ENCODE assay signal across 8 cellular contexts in genomic region chr3:50365080-50365841, GRCh38. TPM values are rescaled to one million over a fixed set of nuclear protein-coding genes. Genes with fewer than 3 reads are reported as not detected.
A peak's percentile ranks its signal among the peaks of the same experiment; 100 is the strongest.
DNase-seq lines count a peak whose midpoint lies in the region; ATAC-seq and TF ChIP-seq lines count a peak whose summit lies in the region.

No MANE protein-coding gene starts in this region.

- H3K4me3 ChIP-seq in mesenchymal stem cell (ENCODE audit: insufficient read depth in 1 of 2, low read depth in 1 of 2, low read length in 2 of 2): peak overlapping the region; percentile 53 to 73

- H3K4me2 ChIP-seq in mesenchymal stem cell (ENCODE audit: low read length, poor library complexity, severe bottlenecking): peak overlapping the region; percentile 83

- H3K36me3 Mint-ChIP-seq in activated CD8-positive, alpha-beta T cell treated with anti-CD3 and anti-CD28 coated beads for 36 hours (ENCODE audit: low read depth): no peaks in the 10 kb centered on the region

- TF ChIP-seq CTCF in activated CD8-positive, alpha-beta T cell treated with anti-CD3 and anti-CD28 coated beads for 36 hours (IDR thresholded peaks at IDR 0.05): no peak

- POLR2A ChIA-PET in activated CD8-positive, alpha-beta T cell treated with anti-CD3 and anti-CD28 coated beads for 36 hours (lab: Charles Lee): interaction anchor here (1.0 to 1.6 kb wide), 5 partner anchors 10 to 204 kb away, joined by 3 to 8 read pairs (median 3); partner anchors contain the start of genes CYB561D2, HEMK1 and NPRL2

- no peak overlapping the region for H2AK5ac ChIP-seq in mesenchymal stem cell (ENCODE audit: low read length, severe bottlenecking)

- H3K23ac ChIP-seq in mesenchymal stem cell (ENCODE audit: low read length in 2 of 2): no peak overlapping the region

- no peaks in the 10 kb centered on the region for H3K9me3 Mint-ChIP-seq in activated CD8-positive, alpha-beta T cell treated with anti-CD3 and anti-CD28 coated beads for 36 hours

- no peaks in the 10 kb centered on the region for H3K79me1 ChIP-seq in mesenchymal stem cell (replicated peaks; ENCODE audit: low read length, poor library complexity, severe bottlenecking)

- H3K4me3 Mint-ChIP-seq in activated CD8-positive, alpha-beta T cell treated with anti-CD3 and anti-CD28 coated beads for 36 hours: peak overlapping the region; percentile 74

- peaks cover 12% of the 10 kb centered on the region for H3K4me1 Mint-ChIP-seq in activated CD8-positive, alpha-beta T cell treated with anti-CD3 and anti-CD28 coated beads for 36 hours (ENCODE audit: low read depth)

- no peak overlapping the region for H4K91ac ChIP-seq in mesenchymal stem cell (ENCODE audit: low read length)

- H3K9ac ChIP-seq in mesenchymal stem cell (ENCODE audit: low read length): no peak overlapping the region

- H3K36me3 ChIP-seq in mesenchymal stem cell (ENCODE audit: control insufficient read depth in 1 of 2, insufficient read depth in 2 of 2, low read depth in 1 of 2, low read length in 2 of 2): no peaks in the 10 kb centered on the region

- peak overlapping the region; percentile 47 for H4K8ac ChIP-seq in mesenchymal stem cell (ENCODE audit: low read length)

- H3K4ac ChIP-seq in mesenchymal stem cell (ENCODE audit: low read depth in 1 of 2, low read length in 2 of 2): no peak overlapping the region

- intact Hi-C loops in activated CD8-positive, alpha-beta T cell treated with anti-CD3 and anti-CD28 coated beads for 36 hours (cut with micrococcal nuclease): no loop called here

- H3K27ac Mint-ChIP-seq in activated CD8-positive, alpha-beta T cell treated with anti-CD3 and anti-CD28 coated beads for 36 hours: peak overlapping the region; percentile 78

- CTCF ChIA-PET in activated CD8-positive, alpha-beta T cell treated with anti-CD3 and anti-CD28 coated beads for 36 hours (lab: Charles Lee): interaction anchor here (0.8 to 1.8 kb wide), 7 partner anchors 12 to 185 kb away, joined by 3 to 7 read pairs (median 3); no protein-coding TSS in a partner anchor

- peak overlapping the region in 1 of 2 experiments; percentile 25 for H3K18ac ChIP-seq in mesenchymal stem cell (ENCODE audit: low read depth in 1 of 2, low read length in 2 of 2)

- no peak overlapping the region for H2BK5ac ChIP-seq in mesenchymal stem cell (ENCODE audit: low read depth, low read length, poor library complexity, severe bottlenecking)

- H2BK15ac ChIP-seq in mesenchymal stem cell (ENCODE audit: low read depth, poor library complexity, severe bottlenecking): peak overlapping the region; percentile 6

- no peak overlapping the region for H2BK120ac ChIP-seq in mesenchymal stem cell (ENCODE audit: low read depth, low read length)

- H3K27me3 Mint-ChIP-seq in activated CD8-positive, alpha-beta T cell treated with anti-CD3 and anti-CD28 coated beads for 36 hours: no peaks in the 10 kb centered on the region

- H2AFZ ChIP-seq in mesenchymal stem cell (ENCODE audit: low read depth, low read length): peak overlapping the region; percentile 48

- no peak overlapping the region for H2BK12ac ChIP-seq in mesenchymal stem cell (ENCODE audit: low read length in 2 of 2)

- 4% methylated on average over 31 of the region's 53 CpGs for WGBS in mesenchymal stem cell

- peak; percentile 88 for ATAC-seq in GM18498 (IDR thresholded peaks at IDR 0.05; ENCODE audit: unreplicated experiment)
- peak; percentile 92 for ATAC-seq in HG02678 (IDR thresholded peaks at IDR 0.05; ENCODE audit: unreplicated experiment)
- ATAC-seq in activated CD8-positive, alpha-beta T cell treated with anti-CD3 and anti-CD28 coated beads for 36 hours: peak; percentile 98

- peak overlapping the region in 1 of 2 experiments; percentile 37 for H3K14ac ChIP-seq in mesenchymal stem cell (ENCODE audit: low read length in 2 of 2)

- H3K4me1 ChIP-seq in mesenchymal stem cell (ENCODE audit: control insufficient read depth, insufficient read depth, low read depth, low read length): peaks cover 13% of the 10 kb centered on the region

- DNase-seq in NCI-H2081 treated with DMSO at 0.1 percent for 48 hours (lab: John Stamatoyannopoulos, UW) (peak; percentile 21), mesenchymal stem cell (peak; percentile 66), NCI-H2196 treated with DMSO at 0.1 percent for 48 hours (lab: John Stamatoyannopoulos, UW; ENCODE audit: unreplicated experiment) (no peak)
- DNase-seq in activated CD8-positive, alpha-beta T cell treated with anti-CD3 and anti-CD28 coated beads for 36 hours: peak; percentile 97
- peak; percentile 92 for DNase-seq in effector CD8-positive, alpha-beta T cell (lab: John Stamatoyannopoulos, UW)
- peak; percentile 88 for DNase-seq in stimulated activated CD8-positive, alpha-beta memory T cell treated with anti-CD3 and anti-CD28 coated beads, Interleukin-15, amount 100 ng/mL, for 1 hour (ENCODE audit: low read depth)

- H3K27ac ChIP-seq in mesenchymal stem cell (ENCODE audit: low read length, poor library complexity, severe bottlenecking): no peak overlapping the region

- H3K9me3 ChIP-seq in mesenchymal stem cell (ENCODE audit: control insufficient read depth, low read length): no peaks in the 10 kb centered on the region

- peaks cover 6 to 45% of the 10 kb centered on the region in 2 experiments for H3K27me3 ChIP-seq in mesenchymal stem cell (ENCODE audit: control insufficient read depth in 1 of 2, insufficient read depth in 1 of 2, low read length in 2 of 2)

RNA-seq across cellular contexts. Expression of gene TMEM115, which starts 5.9 kb away (rescaled TPM):
- 10 to 100 TPM; 15.2 to 16.8 TPM for total RNA-seq in activated CD8-positive, alpha-beta T cell treated with anti-CD3 and anti-CD28 coated beads for 36 hours
- 49.2 TPM for polyA plus RNA-seq in mesenchymal stem cell (2013, experiment 1 of 2)
- 49.8 TPM for polyA plus RNA-seq in mesenchymal stem cell (2013, experiment 2 of 2)

RNA-seq across cellular contexts. Expression of gene CYB561D2, which starts 14.6 kb away (rescaled TPM):
- total RNA-seq in activated CD8-positive, alpha-beta T cell treated with anti-CD3 and anti-CD28 coated beads for 36 hours: 10 to 100 TPM; 17.1 to 18.2 TPM
- 13.5 TPM for polyA plus RNA-seq in mesenchymal stem cell (2013, experiment 1 of 2)
- polyA plus RNA-seq in mesenchymal stem cell (2013, experiment 2 of 2): 13.5 TPM

RNA-seq across cellular contexts. Expression of gene NPRL2, which starts 14.7 kb away (rescaled TPM):
- 10 to 100 TPM; 41.3 to 44.7 TPM for total RNA-seq in activated CD8-positive, alpha-beta T cell treated with anti-CD3 and anti-CD28 coated beads for 36 hours
- 10.6 TPM for polyA plus RNA-seq in mesenchymal stem cell (2013, experiment 1 of 2)
- 9.1 TPM for polyA plus RNA-seq in mesenchymal stem cell (2013, experiment 2 of 2)

RNA-seq across cellular contexts. Expression of gene ZMYND10, which starts 19.7 kb away (rescaled TPM):
- 1 to 10 TPM; 1.5 to 2.6 TPM for total RNA-seq in activated CD8-positive, alpha-beta T cell treated with anti-CD3 and anti-CD28 coated beads for 36 hours
- 0.48 TPM for polyA plus RNA-seq in mesenchymal stem cell (2013, experiment 1 of 2)
- polyA plus RNA-seq in mesenchymal stem cell (2013, experiment 2 of 2): 0.79 TPM

RNA-seq across cellular contexts. Expression of gene RASSF1, which starts 24.6 kb away (rescaled TPM):
- 10 to 100 TPM; 75.8 to 76.5 TPM for total RNA-seq in activated CD8-positive, alpha-beta T cell treated with anti-CD3 and anti-CD28 coated beads for 36 hours
- polyA plus RNA-seq in mesenchymal stem cell (2013, experiment 1 of 2): 12.3 TPM
- polyA plus RNA-seq in mesenchymal stem cell (2013, experiment 2 of 2): 12.4 TPM
